Comparison of ENCODE assay signal across 22 cellular contexts in the genomic region with DNA sequence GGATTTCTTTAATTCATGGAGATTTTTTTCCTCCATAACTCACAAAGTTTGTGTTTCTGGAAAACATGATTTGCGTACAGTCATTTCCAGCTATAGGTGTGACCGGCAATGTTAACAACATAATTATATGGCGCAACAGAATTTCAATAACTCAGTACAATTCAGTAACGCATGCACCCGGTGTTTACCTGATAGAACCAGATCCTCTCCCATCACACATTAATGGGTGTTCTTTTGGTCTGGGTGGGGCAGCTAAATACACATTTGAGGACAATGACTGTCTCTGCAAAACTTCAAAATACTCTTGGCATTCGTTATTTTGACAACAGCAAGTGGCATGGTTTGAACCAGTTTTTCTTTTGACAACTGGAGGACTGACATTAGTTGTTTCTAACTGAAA.
"Had no signal": no experiment of that assay in that cellular context is flagged by ENCODE, and none has a peak within 500 bp of the region (broad histone marks: within the 10 kb centered on the region; RNA-seq: fewer than 3 reads in every experiment).

No MANE protein-coding gene starts in this region.

- H3K36me3 ChIP-seq: esophagus muscularis mucosa, gastroesophageal sphincter, heart left ventricle, left lung, neural progenitor cell, right lobe of liver, thoracic aorta, tibial nerve had no signal

- H3K79me2 ChIP-seq: hepatocyte, parathyroid adenoma had no signal

- ATAC-seq: foreskin keratinocyte; gastroesophageal sphincter; left lung; naive thymus-derived CD4-positive, alpha-beta T cell; stimulated activated naive B cell treated with anti-CD40 and anti-IgM and Interleukin-4, amounts not matched to agents 10 μg/mL and 1 μg/mL and 100 μg/mL, for 72 hours had no signal

- H3K27me3 ChIP-seq: dorsolateral prefrontal cortex, esophagus muscularis mucosa, foreskin keratinocyte, gastroesophageal sphincter, heart left ventricle, hepatocyte, left lung, neural progenitor cell, right lobe of liver, tibial nerve had no signal

- H3K4me2 ChIP-seq: hepatocyte, neural progenitor cell had no signal

- H3K9ac ChIP-seq: neural progenitor cell, parathyroid adenoma had no signal

- H3K9me3 ChIP-seq: esophagus muscularis mucosa, gastroesophageal sphincter, heart left ventricle, left lung, right lobe of liver, thoracic aorta, tibial nerve had no signal

- DNase-seq: dorsolateral prefrontal cortex; effector CD4-positive, alpha-beta T cell; endodermal cell; foreskin keratinocyte; heart left ventricle; kidney; left lung; mesenchymal stem cell; naive thymus-derived CD4-positive, alpha-beta T cell; small intestine; stimulated activated CD4-positive, alpha-beta T cell treated with anti-CD3 and anti-CD28 coated beads, Interleukin-15, amount 100 ng/mL, for 24 hours; stimulated activated CD4-positive, alpha-beta T cell treated with anti-CD3 and anti-CD28 coated beads, Interleukin-2, amount 100 ng/mL, for 48 hours; stimulated activated naive B cell treated with anti-CD40 and anti-IgM and Interleukin-4, amounts not matched to agents 10 μg/mL and 1 μg/mL and 100 μg/mL, for 72 hours had no signal

- H3K4me1 ChIP-seq: esophagus muscularis mucosa, foreskin keratinocyte, gastroesophageal sphincter, left lung, neural progenitor cell, parathyroid adenoma, right lobe of liver, tibial nerve had no signal

- H3K27ac ChIP-seq: dorsolateral prefrontal cortex, epithelial cell of prostate, esophagus muscularis mucosa, foreskin keratinocyte, gastroesophageal sphincter, heart left ventricle, hepatocyte, left lung, neural progenitor cell, parathyroid adenoma, right lobe of liver, thoracic aorta, tibial nerve had no signal

- H3K4me3 ChIP-seq: esophagus muscularis mucosa, gastroesophageal sphincter, heart left ventricle, hepatocyte, left lung, neural progenitor cell, right lobe of liver, thoracic aorta, tibial nerve had no signal

- H2AFZ ChIP-seq: hepatocyte, parathyroid adenoma had no signal
